ENCODE assay signal across 33 cellular contexts in genomic region chr11:31640611-31641010, GRCh38.
DNase-seq lines count a peak whose midpoint lies in the region; ATAC-seq, FAIRE-seq and TF ChIP-seq lines count a peak whose summit lies in the region.
"Had no signal": no experiment of that assay in that cellular context is flagged by ENCODE, and none has a peak within 500 bp of the region (broad histone marks: within the 10 kb centered on the region; RNA-seq: fewer than 3 reads in every experiment).

No MANE protein-coding gene starts in this region.

- no peak overlapping the region for H3K4me3 Mint-ChIP-seq in neural progenitor cell
- H3K4me3 Mint-ChIP-seq: activated CD4-positive, alpha-beta memory T cell treated with anti-CD3 and anti-CD28 coated beads, Interleukin-2, amount 10 ng/mL, durations not matched to agents 7 days and 5 days; activated T-helper 1 cell treated with anti-CD3 and anti-CD28 coated beads, Interleukin-12 subunit alpha, Interleukin-12 subunit beta, Interleukin-2, Interleukin-4 antibody, amounts not matched to agents 30 ng/mL and 10 ng/mL and 1 ng/mL, durations not matched to agents 14 hours and 24 hours and 36 hours; central memory CD8-positive, alpha-beta T cell; nephron progenitor cell; stimulated activated naive CD8-positive, alpha-beta T cell treated with anti-CD3 and anti-CD28 coated beads, Interleukin-15, Interleukin-2, amounts not matched to agents 100 ng/mL and 50 ng/mL, for 24 hours; T-helper 1 cell treated with Interleukin-12 subunit alpha and Interleukin-12 subunit beta and Interleukin-4 antibody, amounts not matched to agents 30 μg/mL and 1 μg/mL, for 36 hours had no signal

- no peak for ATAC-seq in foreskin keratinocyte
- ATAC-seq: esophagus mucosa, lower lobe of right lung, PC-3, SK-N-SH treated with all-trans-retinoic acid at 6 μM for 48 hours had no signal

- H3F3A ChIP-seq in neural progenitor cell (ENCODE audit: low read depth), result peaks cover 16% of the 10 kb centered on the region

- TF ChIP-seq CTCF in neural progenitor cell (IDR thresholded peaks at IDR 0.05) (no peak), foreskin keratinocyte (conservative IDR thresholded peaks at IDR 0.05) (no peak)

- H3K4me3 ChIP-seq in neural progenitor cell, result no peak overlapping the region
- H3K4me3 ChIP-seq: HAP-1, lower lobe of right lung, MG63, right atrium auricular region, smooth muscle cell, testis had no signal

- no peak overlapping the region for H3K27ac Mint-ChIP-seq in neural progenitor cell
- H3K27ac Mint-ChIP-seq: activated CD4-positive, alpha-beta memory T cell treated with anti-CD3 and anti-CD28 coated beads, Interleukin-2, amount 10 ng/mL, durations not matched to agents 7 days and 5 days; activated T-helper 1 cell treated with anti-CD3 and anti-CD28 coated beads, Interleukin-12 subunit alpha, Interleukin-12 subunit beta, Interleukin-2, Interleukin-4 antibody, amounts not matched to agents 30 ng/mL and 10 ng/mL and 1 ng/mL, durations not matched to agents 14 hours and 24 hours and 36 hours; nephron progenitor cell; stimulated activated naive CD8-positive, alpha-beta T cell treated with anti-CD3 and anti-CD28 coated beads, Interleukin-15, Interleukin-2, amounts not matched to agents 100 ng/mL and 50 ng/mL, for 24 hours; T-helper 1 cell treated with Interleukin-12 subunit alpha and Interleukin-12 subunit beta and Interleukin-4 antibody, amounts not matched to agents 30 μg/mL and 1 μg/mL, for 36 hours had no signal

- no peak overlapping the region for H3K4me2 ChIP-seq in neural progenitor cell
- H3K4me2 ChIP-seq: KMS-11, smooth muscle cell had no signal

- H3K36me3 ChIP-seq in neural progenitor cell, result no peaks in the 10 kb centered on the region
- H3K36me3 ChIP-seq: HAP-1, lower lobe of right lung, MG63, right atrium auricular region had no signal

- H3K9me3 Mint-ChIP-seq in neural progenitor cell, result no peaks in the 10 kb centered on the region
- H3K9me3 Mint-ChIP-seq: activated CD4-positive, alpha-beta memory T cell treated with anti-CD3 and anti-CD28 coated beads, Interleukin-2, amount 10 ng/mL, durations not matched to agents 7 days and 5 days; activated T-helper 1 cell treated with anti-CD3 and anti-CD28 coated beads, Interleukin-12 subunit alpha, Interleukin-12 subunit beta, Interleukin-2, Interleukin-4 antibody, amounts not matched to agents 30 ng/mL and 10 ng/mL and 1 ng/mL, durations not matched to agents 14 hours and 24 hours and 36 hours; central memory CD8-positive, alpha-beta T cell; nephron progenitor cell; stimulated activated naive CD8-positive, alpha-beta T cell treated with anti-CD3 and anti-CD28 coated beads, Interleukin-15, Interleukin-2, amounts not matched to agents 100 ng/mL and 50 ng/mL, for 24 hours; T-helper 1 cell treated with Interleukin-12 subunit alpha and Interleukin-12 subunit beta and Interleukin-4 antibody, amounts not matched to agents 30 μg/mL and 1 μg/mL, for 36 hours had no signal

- H3K27me3 Mint-ChIP-seq in neural progenitor cell (ENCODE audit: insufficient read depth, low read depth), result no peaks in the 10 kb centered on the region
- H3K27me3 Mint-ChIP-seq: activated CD4-positive, alpha-beta memory T cell treated with anti-CD3 and anti-CD28 coated beads, Interleukin-2, amount 10 ng/mL, durations not matched to agents 7 days and 5 days; central memory CD8-positive, alpha-beta T cell; stimulated activated naive CD8-positive, alpha-beta T cell treated with anti-CD3 and anti-CD28 coated beads, Interleukin-15, Interleukin-2, amounts not matched to agents 100 ng/mL and 50 ng/mL, for 24 hours had no signal

- no peaks in the 10 kb centered on the region for H4K20me1 ChIP-seq in neural progenitor cell (ENCODE audit: low read depth)

- no peak overlapping the region for H2AFZ ChIP-seq in neural progenitor cell (replicated peaks)
- H2AFZ ChIP-seq: parathyroid adenoma had no signal

- H3K9me3 ChIP-seq in neural progenitor cell (ENCODE audit: low read depth), result no peaks in the 10 kb centered on the region
- H3K9me3 ChIP-seq: HAP-1, lower lobe of right lung, MG63, right atrium auricular region, testis had no signal

- H3K9ac ChIP-seq in neural progenitor cell, result no peak overlapping the region
- H3K9ac ChIP-seq: KMS-11, parathyroid adenoma had no signal

- peaks cover 18% of the 10 kb centered on the region for H3K4me1 ChIP-seq in neural progenitor cell
- peaks cover 14% of the 10 kb centered on the region for H3K4me1 ChIP-seq in foreskin keratinocyte
- H3K4me1 ChIP-seq: HAP-1, lower lobe of right lung, parathyroid adenoma, testis had no signal

- H3K36me3 Mint-ChIP-seq in neural progenitor cell, result no peaks in the 10 kb centered on the region

- no peak for FAIRE-seq in RCC 7860 (lab: Jason Lieb, UNC)
- FAIRE-seq: GM12892 had no signal

- H3K27ac ChIP-seq in neural progenitor cell (peak overlapping the region; percentile 82), foreskin keratinocyte (no peak overlapping the region)
- H3K27ac ChIP-seq: 22Rv1, KMS-11, lower lobe of right lung, parathyroid adenoma, right atrium auricular region, testis had no signal

- peaks cover 45% of the 10 kb centered on the region for H3K4me1 Mint-ChIP-seq in neural progenitor cell
- H3K4me1 Mint-ChIP-seq: activated CD4-positive, alpha-beta memory T cell treated with anti-CD3 and anti-CD28 coated beads, Interleukin-2, amount 10 ng/mL, durations not matched to agents 7 days and 5 days; central memory CD8-positive, alpha-beta T cell; nephron progenitor cell had no signal

- H3K27me3 ChIP-seq in neural progenitor cell, result no peaks in the 10 kb centered on the region
- no peaks in the 10 kb centered on the region for H3K27me3 ChIP-seq in foreskin keratinocyte
- H3K27me3 ChIP-seq: MG63, right atrium auricular region, testis had no signal

- H3K79me2 ChIP-seq in neural progenitor cell (ENCODE audit: low read depth), result no peaks in the 10 kb centered on the region
- H3K79me2 ChIP-seq: parathyroid adenoma had no signal

- peak; percentile 42 for DNase-seq in DMS 273 (lab: John Stamatoyannopoulos, UW; ENCODE audit: unreplicated experiment)
- DNase-seq in DMS 273 treated with DMSO at 0.1 percent for 48 hours (lab: John Stamatoyannopoulos, UW), result no peak
- DNase-seq in NCI-H82 (lab: John Stamatoyannopoulos, UW), result peak; percentile 73
- peak; percentile 24 for DNase-seq in globus pallidus (ENCODE audit: low spot score)
- peak; percentile 39 for DNase-seq in neural progenitor cell (ENCODE audit: low spot score)
- DNase-seq in RCC 7860 (ENCODE audit: low spot score), result no peak
- DNase-seq in activated CD4-positive, CD25-positive, alpha-beta regulatory T cell treated with anti-CD3 and anti-CD28 coated beads, Interleukin-2, amount 50 U/mL, for 72 hours, result no peak
- no peak for DNase-seq in foreskin keratinocyte
- DNase-seq: activated CD4-positive, alpha-beta memory T cell treated with anti-CD3 and anti-CD28 coated beads, Interleukin-2, amount 10 ng/mL, durations not matched to agents 7 days and 5 days; activated CD8-positive, alpha-beta memory T cell treated with anti-CD3 and anti-CD28 coated beads, Interleukin-2, amount 50 U/mL, for 4 hours; activated naive CD4-positive, alpha-beta T cell treated with Interleukin-2 at 50 U/mL for 16 hours; EL; foreskin fibroblast; kidney glomerular epithelial cell; lower lobe of right lung; nephron progenitor cell; PC-3; stimulated activated CD4-positive, alpha-beta T cell treated with anti-CD3 and anti-CD28 coated beads, Interleukin-2, amount 100 ng/mL, for 24 hours; testis had no signal

Comparison
In these comparisons a context has a peak if more than half of its experiments do, and no peak if none do; other contexts are left out.
1. DNase-seq: peak in DMS 273 (single experiment), NCI-H82 (single experiment), globus pallidus (single experiment) and neural progenitor cell (single experiment); none in DMS 273 treated with DMSO at 0.1 percent for 48 hours (single experiment), RCC 7860 (single experiment), activated CD4-positive, CD25-positive, alpha-beta regulatory T cell treated with anti-CD3 and anti-CD28 coated beads, Interleukin-2, amount 50 U/mL, for 72 hours (single experiment) and foreskin keratinocyte (0 of 2).